ENCODE assay signal across 8 cellular contexts in the genomic region with DNA sequence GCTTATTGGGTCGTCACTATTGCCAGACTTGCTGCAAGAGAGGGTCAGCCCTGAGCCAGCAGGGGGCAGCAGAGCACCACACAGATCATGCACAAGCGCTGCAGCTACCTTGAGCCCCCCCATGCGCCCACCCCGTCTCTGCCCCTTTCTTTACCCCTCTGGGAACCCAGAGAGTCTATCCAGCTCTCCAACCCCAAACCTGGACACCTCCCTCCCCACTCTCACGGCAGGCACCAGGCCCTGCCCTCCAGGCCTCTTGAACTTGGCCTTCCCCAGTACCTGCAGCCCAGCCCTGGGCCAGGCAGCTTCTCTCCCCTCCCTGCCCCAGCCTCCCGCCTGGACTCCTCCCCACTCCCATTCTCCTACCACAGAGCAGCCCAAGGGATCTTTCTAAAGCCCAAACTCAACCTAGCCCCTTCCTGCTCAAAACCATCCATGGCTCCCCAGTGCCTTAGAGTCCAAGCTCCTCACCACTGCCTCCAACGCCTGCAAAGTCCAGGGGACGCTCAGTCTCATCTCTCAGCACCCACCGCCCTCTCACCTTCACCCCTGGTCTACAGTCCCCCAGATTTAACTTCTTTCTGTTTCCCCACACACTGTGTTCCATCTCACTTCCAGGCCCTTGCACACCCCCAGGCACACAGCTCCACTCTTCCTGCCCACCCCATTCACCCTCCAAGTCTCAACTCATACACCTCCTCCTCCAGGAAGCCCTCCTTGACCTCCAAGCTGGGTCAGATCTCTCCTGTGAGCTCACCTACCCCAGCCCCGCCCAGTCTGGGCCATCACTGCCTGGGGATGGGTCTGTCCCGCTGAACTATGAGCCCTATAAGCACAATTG.
DNase-seq lines count a peak whose midpoint lies in the region; ATAC-seq and TF ChIP-seq lines count a peak whose summit lies in the region.

No MANE protein-coding gene starts in this region.

- ATAC-seq in HG03097 (IDR thresholded peaks at IDR 0.05; ENCODE audit: low FRiP score, unreplicated experiment): no peak

- peak; percentile 27 for DNase-seq in DMS79 treated with DMSO at 0.1 percent for 48 hours (lab: John Stamatoyannopoulos, UW)
- no peak for DNase-seq in DMS79 (lab: John Stamatoyannopoulos, UW)
- DNase-seq in NCI-H128 (lab: John Stamatoyannopoulos, UW; ENCODE audit: unreplicated experiment): peak; percentile 35
- DNase-seq in brain pericyte (ENCODE audit: low read depth, low spot score): peak; percentile 18
- DNase-seq in islet precursor cell: peak; percentile 83
- DNase-seq in stimulated activated CD4-positive, alpha-beta T cell treated with anti-CD3 and anti-CD28 coated beads, Interleukin-1b, Interleukin-23, amount 100 ng/mL, for 24 hours (ENCODE audit: low read depth in 4 of 4, low spot score in 1 of 4): peak; percentile 61 to 74 (median 70)

- H3K27ac ChIP-seq in VCaP: peak overlapping the region; percentile 97; the same call in 1 of the 2 replicates

- TF ChIP-seq CTCF in VCaP (conservative IDR thresholded peaks at IDR 0.05): peak; percentile 97
